In the genomic region with DNA sequence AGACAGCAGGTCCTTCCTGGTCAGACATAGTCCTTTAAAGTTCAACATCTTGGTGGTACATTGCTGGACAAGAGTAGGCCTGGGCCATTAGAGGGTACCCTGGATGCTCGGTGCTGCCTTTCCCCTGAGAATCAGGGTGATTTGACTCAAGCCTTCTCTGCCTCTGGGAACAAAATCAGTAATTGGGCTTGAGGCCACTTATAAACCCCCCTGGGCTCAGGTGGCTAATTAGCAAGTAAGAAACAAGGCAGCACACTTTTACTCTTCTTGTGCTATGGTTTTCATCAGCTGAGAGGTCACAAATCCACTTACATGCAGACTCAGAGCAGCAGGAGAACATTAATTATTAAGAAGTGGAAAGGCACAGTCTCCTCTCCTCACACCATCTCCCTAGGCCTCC, we compare ENCODE assay signal across 11 cellular contexts. TPM values are rescaled to one million over a fixed set of nuclear protein-coding genes. Genes with fewer than 3 reads are reported as not detected.
DNase-seq lines count a peak whose midpoint lies in the region; ATAC-seq and TF ChIP-seq lines count a peak whose summit lies in the region.
"Had no signal": no experiment of that assay in that cellular context is flagged by ENCODE, and none has a peak within 500 bp of the region (broad histone marks: within the 10 kb centered on the region; RNA-seq: fewer than 3 reads in every experiment).

No MANE protein-coding gene starts in this region.

- H3K4me3 ChIP-seq in lower lobe of right lung (no peak overlapping the region), suprapubic skin (no peak overlapping the region)

- no peak overlapping the region for H3K4me3 Mint-ChIP-seq in activated T-cell treated with anti-CD3 and anti-CD28 coated beads, Interleukin-2, amount 50 U/mL, for 72 hours
- H3K4me3 Mint-ChIP-seq in activated T-cell treated with anti-CD3 and anti-CD28 coated beads, Interleukin-2, amount 50 U/mL, for 4 hours: no peak overlapping the region
- H3K4me3 Mint-ChIP-seq in activated CD4-positive, alpha-beta memory T cell treated with anti-CD3 and anti-CD28 coated beads, Interleukin-2, amount 10 ng/mL, durations not matched to agents 7 days and 5 days: no peak overlapping the region

- no peaks in the 10 kb centered on the region for H3K9me3 Mint-ChIP-seq in activated T-cell treated with anti-CD3 and anti-CD28 coated beads, Interleukin-2, amount 50 U/mL, for 72 hours
- no peaks in the 10 kb centered on the region for H3K9me3 Mint-ChIP-seq in activated T-cell treated with anti-CD3 and anti-CD28 coated beads, Interleukin-2, amount 50 U/mL, for 4 hours
- H3K9me3 Mint-ChIP-seq in activated CD4-positive, alpha-beta memory T cell treated with anti-CD3 and anti-CD28 coated beads, Interleukin-2, amount 10 ng/mL, durations not matched to agents 7 days and 5 days: no peaks in the 10 kb centered on the region

- H3K27me3 Mint-ChIP-seq in activated T-cell treated with anti-CD3 and anti-CD28 coated beads, Interleukin-2, amount 50 U/mL, for 72 hours (ENCODE audit: low read depth): no peaks in the 10 kb centered on the region
- no peaks in the 10 kb centered on the region for H3K27me3 Mint-ChIP-seq in activated T-cell treated with anti-CD3 and anti-CD28 coated beads, Interleukin-2, amount 50 U/mL, for 4 hours (ENCODE audit: low read depth)
- H3K27me3 Mint-ChIP-seq in activated CD4-positive, alpha-beta memory T cell treated with anti-CD3 and anti-CD28 coated beads, Interleukin-2, amount 10 ng/mL, durations not matched to agents 7 days and 5 days: no peaks in the 10 kb centered on the region

- no peak for TF ChIP-seq EP300 in suprapubic skin (IDR thresholded peaks at IDR 0.05)

- POLR2A ChIA-PET in activated CD4-positive, alpha-beta memory T cell treated with anti-CD3 and anti-CD28 coated beads, Interleukin-2, amount 10 ng/mL, durations not matched to agents 7 days and 5 days (lab: Charles Lee): interaction anchor here (0.9 to 1.5 kb wide), 2 partner anchors 22 to 27 kb away, joined by 3 read pairs; no protein-coding TSS in a partner anchor

- H3K27ac Mint-ChIP-seq in activated T-cell treated with anti-CD3 and anti-CD28 coated beads, Interleukin-2, amount 50 U/mL, for 72 hours: peak overlapping the region; percentile 77
- H3K27ac Mint-ChIP-seq in activated CD4-positive, alpha-beta memory T cell treated with anti-CD3 and anti-CD28 coated beads, Interleukin-2, amount 10 ng/mL, durations not matched to agents 7 days and 5 days: peak overlapping the region; percentile 52

- H3K27me3 ChIP-seq in lower lobe of right lung (ENCODE audit: low read depth) (no peaks in the 10 kb centered on the region), suprapubic skin (no peaks in the 10 kb centered on the region)

- TF ChIP-seq POLR2A in suprapubic skin (IDR thresholded peaks at IDR 0.05): no peak

- peaks cover 86% of the 10 kb centered on the region for H3K4me1 ChIP-seq in lower lobe of right lung
- peaks cover 26% of the 10 kb centered on the region for H3K4me1 ChIP-seq in suprapubic skin

- no peak for ATAC-seq in activated T-cell treated with anti-CD3 and anti-CD28 coated beads, Interleukin-2, amount 50 U/mL, for 72 hours (replicated peaks in 1 of 2)
- no peak for ATAC-seq in activated T-cell treated with anti-CD3 and anti-CD28 coated beads, Interleukin-2, amount 50 U/mL, for 4 hours
- ATAC-seq in lower lobe of right lung (no peak), GM19463 (IDR thresholded peaks at IDR 0.05; ENCODE audit: unreplicated experiment) (no peak), GM18867 (IDR thresholded peaks at IDR 0.05; ENCODE audit: unreplicated experiment) (no peak), HG02759 (IDR thresholded peaks at IDR 0.05; ENCODE audit: unreplicated experiment) (no peak)

- peak overlapping the region; percentile 76 for H3K27ac ChIP-seq in lower lobe of right lung
- H3K27ac ChIP-seq in suprapubic skin: peak overlapping the region; percentile 8

- 100% methylated on average over 1 of the region's 1 CpG for WGBS in suprapubic skin

- CTCF ChIA-PET in activated CD4-positive, alpha-beta memory T cell treated with anti-CD3 and anti-CD28 coated beads, Interleukin-2, amount 10 ng/mL, durations not matched to agents 7 days and 5 days (lab: Charles Lee): no interaction called here

- H3K36me3 ChIP-seq in lower lobe of right lung (peaks cover 95% of the 10 kb centered on the region), suprapubic skin (peaks cover 68% of the 10 kb centered on the region)

- no peak for DNase-seq in activated T-cell treated with anti-CD3 and anti-CD28 coated beads, Interleukin-2, amount 50 U/mL, for 72 hours
- DNase-seq in activated T-cell treated with anti-CD3 and anti-CD28 coated beads, Interleukin-2, amount 50 U/mL, for 4 hours: no peak
- no peak for DNase-seq in activated CD4-positive, alpha-beta memory T cell treated with anti-CD3 and anti-CD28 coated beads, Interleukin-2, amount 10 ng/mL, durations not matched to agents 7 days and 5 days
- no peak for DNase-seq in lower lobe of right lung
- no peak for DNase-seq in suprapubic skin (ENCODE audit: low spot score in 2 of 2)
- DNase-seq: cerebellar nuclear complex, foreskin melanocyte, NCI-H1105 treated with DMSO at 0.1 percent for 48 hours had no signal

- no peaks in the 10 kb centered on the region for H3K9me3 ChIP-seq in lower lobe of right lung
- H3K9me3 ChIP-seq in suprapubic skin: no peaks in the 10 kb centered on the region

- TF ChIP-seq CTCF in lower lobe of right lung (IDR thresholded peaks at IDR 0.05) (no peak), suprapubic skin (IDR thresholded peaks at IDR 0.05) (no peak)

- peaks cover 61% of the 10 kb centered on the region for H3K4me1 Mint-ChIP-seq in activated T-cell treated with anti-CD3 and anti-CD28 coated beads, Interleukin-2, amount 50 U/mL, for 72 hours (ENCODE audit: low read depth)
- peaks cover 50% of the 10 kb centered on the region for H3K4me1 Mint-ChIP-seq in activated T-cell treated with anti-CD3 and anti-CD28 coated beads, Interleukin-2, amount 50 U/mL, for 4 hours (ENCODE audit: low read depth)
- peaks cover 36% of the 10 kb centered on the region for H3K4me1 Mint-ChIP-seq in activated CD4-positive, alpha-beta memory T cell treated with anti-CD3 and anti-CD28 coated beads, Interleukin-2, amount 10 ng/mL, durations not matched to agents 7 days and 5 days

- H3K36me3 Mint-ChIP-seq in activated T-cell treated with anti-CD3 and anti-CD28 coated beads, Interleukin-2, amount 50 U/mL, for 72 hours (ENCODE audit: insufficient read depth in 2 of 2): peaks cover 25 to 63% of the 10 kb centered on the region in 2 donors
- H3K36me3 Mint-ChIP-seq in activated T-cell treated with anti-CD3 and anti-CD28 coated beads, Interleukin-2, amount 50 U/mL, for 4 hours (ENCODE audit: insufficient read depth): peaks cover 60% of the 10 kb centered on the region
- H3K36me3 Mint-ChIP-seq in activated CD4-positive, alpha-beta memory T cell treated with anti-CD3 and anti-CD28 coated beads, Interleukin-2, amount 10 ng/mL, durations not matched to agents 7 days and 5 days (ENCODE audit: low read depth): peaks cover 80% of the 10 kb centered on the region

- intact Hi-C loops in lower lobe of right lung (cut with DNase I): no loop called here

RNA-seq across cellular contexts. Expression of a gene that starts 29.9 kb away (rescaled TPM):
- 10 to 100 TPM; 15.7 to 17.4 TPM for total RNA-seq in activated T-cell treated with anti-CD3 and anti-CD28 coated beads, Interleukin-2, amount 50 U/mL, for 72 hours
- 1 to 10 TPM; 3.4 to 4.8 (median 4.4) TPM for total RNA-seq in activated T-cell treated with anti-CD3 and anti-CD28 coated beads, Interleukin-2, amount 50 U/mL, for 4 hours
- total RNA-seq in activated CD4-positive, alpha-beta memory T cell treated with anti-CD3 and anti-CD28 coated beads, Interleukin-2, amount 10 ng/mL, durations not matched to agents 7 days and 5 days: 10 to 100 TPM; 47.8 to 51.3 TPM
- total RNA-seq in lower lobe of right lung: 26.7 TPM
- total RNA-seq in suprapubic skin: 10 to 100 TPM in 1 of 4 donors, 1 to 10 TPM in 3; 3.7 to 19.0 (median 7.4) TPM

RNA-seq across cellular contexts. Expression of a gene that starts 37.0 kb away (rescaled TPM):
- total RNA-seq in activated T-cell treated with anti-CD3 and anti-CD28 coated beads, Interleukin-2, amount 50 U/mL, for 72 hours: 100 to 1,000 TPM; 232 to 385 TPM
- total RNA-seq in activated T-cell treated with anti-CD3 and anti-CD28 coated beads, Interleukin-2, amount 50 U/mL, for 4 hours: 100 to 1,000 TPM; 279 to 340 (median 291) TPM
- total RNA-seq in activated CD4-positive, alpha-beta memory T cell treated with anti-CD3 and anti-CD28 coated beads, Interleukin-2, amount 10 ng/mL, durations not matched to agents 7 days and 5 days: 100 to 1,000 TPM; 192 to 196 TPM
- total RNA-seq in lower lobe of right lung (345 TPM), suprapubic skin (100 to 1,000 TPM; 116 to 250 (median 147) TPM)
